ENCODE assay signal across 8 cellular contexts in genomic region chr3:30655187-30655812, GRCh38. TPM values are rescaled to one million over a fixed set of nuclear protein-coding genes. Genes with fewer than 3 reads are reported as not detected.
DNase-seq lines count a peak whose midpoint lies in the region; ATAC-seq and TF ChIP-seq lines count a peak whose summit lies in the region.

No MANE protein-coding gene starts in this region.

- ATAC-seq in GM21423 (IDR thresholded peaks at IDR 0.05; ENCODE audit: unreplicated experiment) (peak; percentile 24), HG03097 (IDR thresholded peaks at IDR 0.05; ENCODE audit: low FRiP score, unreplicated experiment) (no peak), GM21717 (IDR thresholded peaks at IDR 0.05; ENCODE audit: unreplicated experiment) (no peak)

- H2AFZ ChIP-seq in ACC112 (ENCODE audit: low read length, unreplicated experiment): no peak overlapping the region
- no peak overlapping the region for H2AFZ ChIP-seq in OCI-LY3 (ENCODE audit: low read depth, low read length)

- peak overlapping the region; percentile 91 for H3K27ac ChIP-seq in ACC112 (ENCODE audit: low read depth, low read length)
- peak overlapping the region; percentile 7; the same call in 1 of the 2 replicates for H3K27ac ChIP-seq in OCI-LY3 (ENCODE audit: low read length)

- H3K79me2 ChIP-seq in ACC112 (ENCODE audit: control insufficient read depth, insufficient read depth, low read length, unreplicated experiment) (peaks cover 58% of the 10 kb centered on the region), OCI-LY3 (ENCODE audit: low read length) (no peaks in the 10 kb centered on the region)

- TF ChIP-seq CTCF in OCI-LY3 (IDR thresholded peaks at IDR 0.05; ENCODE audit: low read depth, low read length): no peak

- H4K20me1 ChIP-seq in OCI-LY3 (ENCODE audit: insufficient read depth, low read length): peaks cover 52% of the 10 kb centered on the region

- H3K27me3 ChIP-seq in ACC112 (ENCODE audit: insufficient read depth, low read length) (no peaks in the 10 kb centered on the region), OCI-LY3 (ENCODE audit: low read depth, low read length) (peaks cover 78% of the 10 kb centered on the region)

- H3K4me1 ChIP-seq in ACC112 (ENCODE audit: control insufficient read depth, insufficient read depth, low read length, unreplicated experiment) (peaks cover 63% of the 10 kb centered on the region), OCI-LY3 (ENCODE audit: low read length) (peaks cover 57% of the 10 kb centered on the region)

- DNase-seq in effector CD4-positive, alpha-beta T cell: peak; percentile 38
- DNase-seq in stromal cell of bone marrow (ENCODE audit: low read depth) (peak; percentile 57), SK-N-DZ (ENCODE audit: low spot score) (no peak)

- H3K4me3 ChIP-seq in ACC112 (ENCODE audit: low read depth, low read length): no peak overlapping the region
- H3K4me3 ChIP-seq in OCI-LY3 (ENCODE audit: low read length): peak overlapping the region; percentile 27; the same call in 1 of the 2 replicates

- no peak overlapping the region for H3K9ac ChIP-seq in OCI-LY3 (ENCODE audit: low read length)

- peak overlapping the region; percentile 61 for H3K4me2 ChIP-seq in OCI-LY3 (ENCODE audit: low read length)

- H3K36me3 ChIP-seq in ACC112 (ENCODE audit: insufficient read depth, low read length) (peaks cover 59% of the 10 kb centered on the region), OCI-LY3 (replicated peaks; ENCODE audit: low read depth, low read length) (peaks cover 54% of the 10 kb centered on the region)

- no peaks in the 10 kb centered on the region for H3K9me3 ChIP-seq in OCI-LY3 (ENCODE audit: insufficient read depth, low read length)

RNA-seq across cellular contexts. Expression of gene TGFBR2, which starts 48.9 kb away (rescaled TPM):
- 0.49 and 0.83 TPM in 2 replicates for polyA plus RNA-seq in SK-N-DZ (2014; cell fraction: cytosol; rRNA removed)
- polyA plus RNA-seq in SK-N-DZ (2014; cell fraction: nucleus; rRNA removed): 0.53 and 1.6 TPM in 2 replicates
